Comparison of ENCODE assay signal across 10 cellular contexts in genomic region chr1:84603941-84604830, GRCh38. TPM values are rescaled to one million over a fixed set of nuclear protein-coding genes. Genes with fewer than 3 reads are reported as not detected.
DNase-seq lines count a peak whose midpoint lies in the region; ATAC-seq, FAIRE-seq and TF ChIP-seq lines count a peak whose summit lies in the region.
"Had no signal": no experiment of that assay in that cellular context is flagged by ENCODE, and none has a peak within 500 bp of the region (broad histone marks: within the 10 kb centered on the region; RNA-seq: fewer than 3 reads in every experiment).

No MANE protein-coding gene starts in this region.

- WGBS in body of pancreas, 2 donors: 59 to 71% methylated on average over 15 of the region's 15 CpGs

- peak; percentile 50 for ATAC-seq in body of pancreas
- ATAC-seq in left lobe of liver: peak; percentile 63
- no peak for ATAC-seq in GM18909 (IDR thresholded peaks at IDR 0.05; ENCODE audit: poor library complexity, unreplicated experiment)
- no peak for ATAC-seq in GM18517 (IDR thresholded peaks at IDR 0.05; ENCODE audit: unreplicated experiment)

- H3K36me3 ChIP-seq in body of pancreas (replicated peaks in 1 of 2; ENCODE audit: insufficient read depth in 1 of 2, low read depth in 2 of 2): no peaks in the 10 kb centered on the region
- no peaks in the 10 kb centered on the region for H3K36me3 ChIP-seq in kidney (ENCODE audit: control insufficient read depth in 1 of 2, insufficient read depth in 2 of 2, low read length in 2 of 2)

- peak in 2 of 7 experiments; percentile 8 to 22 for TF ChIP-seq CTCF in body of pancreas (IDR thresholded peaks at IDR 0.05)
- TF ChIP-seq CTCF in kidney (IDR thresholded peaks at IDR 0.05; ENCODE audit: borderline replicate concordance, extremely low read depth, insufficient read depth): no peak

- peak overlapping the region in 3 of 4 donors; percentile 37 to 51 (median 39) for H3K27ac ChIP-seq in body of pancreas
- H3K27ac ChIP-seq in kidney (ENCODE audit: low read depth in 2 of 2, low read length in 2 of 2): no peak overlapping the region
- H3K27ac ChIP-seq: HL-60 had no signal

- FAIRE-seq in kidney (lab: Jason Lieb, UNC) (no peak), GM12891 (lab: Jason Lieb, UNC) (no peak)

- H3K27me3 ChIP-seq in body of pancreas: no peaks in the 10 kb centered on the region

- H3K9me3 ChIP-seq in body of pancreas: peaks cover 0 to 12% (median 0%) of the 10 kb centered on the region in 3 donors
- peaks cover 6 to 14% of the 10 kb centered on the region in 2 donors for H3K9me3 ChIP-seq in kidney (ENCODE audit: control insufficient read depth in 1 of 2, low read length in 2 of 2)

- H3K9ac ChIP-seq in kidney (ENCODE audit: low read length in 2 of 2): no peak overlapping the region

- no peak overlapping the region for H3K4me3 ChIP-seq in body of pancreas
- peak overlapping the region in 1 of 2 donors; percentile 2 for H3K4me3 ChIP-seq in kidney (ENCODE audit: low read length in 2 of 2)

- TF ChIP-seq POLR2A in body of pancreas (IDR thresholded peaks at IDR 0.05) (no peak), GM12891 (IDR thresholded peaks at IDR 0.05; ENCODE audit: low read depth, low read length) (no peak)

- intact Hi-C loops in body of pancreas (cut with DNase I) (no loop called here), kidney (cut with DNase I) (no loop called here)

- DNase-seq in NCI-H526 (lab: John Stamatoyannopoulos, UW) (peak; percentile 5 to 58), NCI-H526 treated with DMSO at 0.1 percent for 48 hours (lab: John Stamatoyannopoulos, UW) (no peak), body of pancreas (no peak), left lobe of liver (ENCODE audit: low spot score) (no peak), kidney (no peak), GM12891 (ENCODE audit: insufficient read length, low spot score) (no peak)
- DNase-seq: 8988T had no signal

- no peaks in the 10 kb centered on the region for H3K4me1 ChIP-seq in body of pancreas
- no peaks in the 10 kb centered on the region for H3K4me1 ChIP-seq in kidney (ENCODE audit: control insufficient read depth in 1 of 2, insufficient read depth in 1 of 2, low read depth in 1 of 2, low read length in 2 of 2)

TF ChIP-seq in GM12891, 5 proteins besides CTCF, POLR2A, EP300 and RAD21:
- TF ChIP-seq SPI1 (IDR thresholded peaks at IDR 0.05; ENCODE audit: low read depth, low read length) (no peak), PAX5 (IDR thresholded peaks at IDR 0.05; ENCODE audit: insufficient read depth, low read length, severe bottlenecking) (no peak), POU2F2 (IDR thresholded peaks at IDR 0.05; ENCODE audit: low read depth, low read length) (no peak)

RNA-seq across cellular contexts. Expression of gene CTBS, which starts 29.9 kb away (rescaled TPM):
- total RNA-seq in body of pancreas (10 to 100 TPM; 13.5 to 15.5 TPM), left lobe of liver (27.2 TPM), kidney (32.0 TPM)
- polyA plus RNA-seq in kidney (ENCODE audit: insufficient read depth, low read depth, low replicate concordance): 19.1 TPM
- polyA plus RNA-seq in GM12891 (2012; ENCODE audit: low read depth, missing spikeins): 6.8 TPM

Comparison
In these comparisons a context has a peak if more than half of its experiments do, and no peak if none do; other contexts are left out.
1. DNase-seq: peak in NCI-H526 (2 of 2); none in NCI-H526 treated with DMSO at 0.1 percent for 48 hours (single experiment), body of pancreas (0 of 4), left lobe of liver (single experiment), kidney (single experiment) and GM12891 (single experiment).
2. ATAC-seq: peak in body of pancreas (single experiment) and left lobe of liver (single experiment); none in GM18909 (single experiment) and GM18517 (single experiment).
3. H3K27ac ChIP-seq: peak in body of pancreas (3 of 4); none in kidney (0 of 2).